ENCODE assay signal across 25 cellular contexts in the genomic region with DNA sequence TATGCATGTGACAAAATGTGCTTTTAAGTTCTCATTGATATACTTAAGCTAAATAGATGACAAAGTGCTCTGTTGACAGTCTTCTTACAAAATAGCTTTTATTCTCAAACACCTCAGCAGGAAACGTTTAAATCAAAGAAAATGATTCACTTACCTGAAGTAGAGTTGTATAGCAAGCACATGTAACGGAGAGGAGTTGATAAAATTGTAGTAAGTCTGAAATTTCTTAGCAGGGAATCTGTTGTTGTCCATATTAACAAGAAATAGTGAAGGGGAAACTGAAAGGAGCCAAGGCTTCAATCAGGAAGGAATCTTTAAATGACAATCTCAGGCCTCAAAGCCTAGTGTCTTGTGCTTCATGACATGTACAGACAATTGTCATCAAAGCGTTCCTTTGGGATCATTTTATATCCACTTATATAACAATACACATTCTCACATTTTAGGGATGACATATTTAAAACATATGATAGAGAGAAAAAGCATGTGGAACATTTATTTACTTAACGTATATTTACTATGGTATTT.
"Had no signal": no experiment of that assay in that cellular context is flagged by ENCODE, and none has a peak within 500 bp of the region (broad histone marks: within the 10 kb centered on the region; RNA-seq: fewer than 3 reads in every experiment).

No MANE protein-coding gene starts in this region.

- H3K4me3 ChIP-seq: esophagus squamous epithelium, heart right ventricle, left lung, mucosa of descending colon, ovary, psoas muscle, sigmoid colon, spleen, thoracic aorta, tibial nerve, upper lobe of left lung had no signal

- H3K27ac ChIP-seq: esophagus squamous epithelium, heart right ventricle, left lung, ovary, psoas muscle, sigmoid colon, spleen, thoracic aorta, tibial nerve, upper lobe of left lung had no signal

- H3K36me3 ChIP-seq: esophagus squamous epithelium, heart right ventricle, left lung, ovary, sigmoid colon, spleen, thoracic aorta, tibial nerve, upper lobe of left lung had no signal

- DNase-seq: cortex of kidney; effector memory CD8-positive, alpha-beta T cell; erythroblast; esophagus squamous epithelium; foreskin melanocyte; glutamatergic neuron; heart right ventricle; hippocampal formation; left cardiac atrium; left lung; mucosa of descending colon; naive B cell; occipital lobe; ovary; posterior cingulate gyrus; psoas muscle; right cardiac atrium; sigmoid colon; spleen; stimulated activated naive B cell treated with anti-CD40 and anti-IgM and Interleukin-4, amounts not matched to agents 10 μg/mL and 1 μg/mL and 100 μg/mL, for 72 hours; upper lobe of left lung had no signal

- H3K4me1 ChIP-seq: esophagus squamous epithelium, heart right ventricle, left lung, psoas muscle, sigmoid colon, spleen, tibial nerve, upper lobe of left lung had no signal

- H3K27me3 ChIP-seq: esophagus squamous epithelium, heart right ventricle, left lung, ovary, sigmoid colon, spleen, tibial nerve, upper lobe of left lung had no signal

- ATAC-seq: effector memory CD8-positive, alpha-beta T cell; heart right ventricle; left cardiac atrium; left lung; mucosa of descending colon; natural killer cell treated with Interleukin-12 subunit alpha and Interleukin-12 subunit beta and Interleukin-15 and Interleukin-18, amount 100 ng/mL, for 72 hours; psoas muscle; right cardiac atrium; stimulated activated naive B cell treated with anti-CD40 and anti-IgM and Interleukin-4, amounts not matched to agents 10 μg/mL and 1 μg/mL and 100 μg/mL, for 72 hours had no signal

- H3K9me3 ChIP-seq: esophagus squamous epithelium, left lung, mucosa of descending colon, ovary, psoas muscle, sigmoid colon, spleen, thoracic aorta, tibial nerve, upper lobe of left lung had no signal

- FAIRE-seq: urothelium cell line had no signal
